ENCODE assay signal across 8 cellular contexts in genomic region chr7:82443801-82444219, GRCh38. TPM values are rescaled to one million over a fixed set of nuclear protein-coding genes. Genes with fewer than 3 reads are reported as not detected.
DNase-seq lines count a peak whose midpoint lies in the region; ATAC-seq and TF ChIP-seq lines count a peak whose summit lies in the region.

No MANE protein-coding gene starts in this region.

- ATAC-seq in lung (ENCODE audit: insufficient read depth, low FRiP score) = peak; percentile 84
- no peak for ATAC-seq in HG02973 (IDR thresholded peaks at IDR 0.05; ENCODE audit: unreplicated experiment)

- DNase-seq in EL (peak; percentile 85), SJSA1 (ENCODE audit: low read depth in 1 of 2, low spot score in 2 of 2) (peak; percentile 72 to 93), lung (ENCODE audit: low spot score) (peak; percentile 68), activated gamma-delta T cell treated with Interleukin-2 at 50 U/mL for 16 hours (no peak)

- H3K9ac ChIP-seq in endocrine pancreas (ENCODE audit: control insufficient read depth, insufficient read depth, low read length) (peak overlapping the region; percentile 47), subcutaneous abdominal adipose tissue (ENCODE audit: low read length in 5 of 5) (peak overlapping the region in 3 of 5 donors; percentile 57 to 79 (median 75))

- peaks cover 8% of the 10 kb centered on the region for H3K36me3 ChIP-seq in SJSA1
- H3K36me3 ChIP-seq in endocrine pancreas (ENCODE audit: control insufficient read depth, insufficient read depth, low read length) = no peaks in the 10 kb centered on the region
- no peaks in the 10 kb centered on the region for H3K36me3 ChIP-seq in lung (ENCODE audit: control insufficient read depth in 2 of 2, insufficient read depth in 2 of 2, low read length in 2 of 2)
- no peaks in the 10 kb centered on the region for H3K36me3 ChIP-seq in subcutaneous abdominal adipose tissue (ENCODE audit: control insufficient read depth in 5 of 5, insufficient read depth in 5 of 5, low read length in 5 of 5)

- WGBS in lung, 2 donors = 0 to 1% methylated on average over 39 of the region's 39 CpGs

- no peak for TF ChIP-seq RAD21 in Ishikawa (IDR thresholded peaks at IDR 0.05; ENCODE audit: low read depth)

- H3K9me3 ChIP-seq in SJSA1 (replicated peaks) = 0 out of 2 replicates have a peak, but pooled peaks cover 3% of the 10 kb centered on the region
- no peaks in the 10 kb centered on the region for H3K9me3 ChIP-seq in endocrine pancreas (ENCODE audit: control insufficient read depth, low read length)
- no peaks in the 10 kb centered on the region for H3K9me3 ChIP-seq in lung (ENCODE audit: control insufficient read depth in 2 of 2, insufficient read depth in 1 of 2, low read length in 1 of 2)
- H3K9me3 ChIP-seq in subcutaneous abdominal adipose tissue (ENCODE audit: control insufficient read depth in 5 of 5, low read length in 5 of 5) = no peaks in the 10 kb centered on the region

- TF ChIP-seq EP300 in Ishikawa (IDR thresholded peaks at IDR 0.05; ENCODE audit: borderline replicate concordance) = no peak

- peak overlapping the region; percentile 93 for H3K27ac ChIP-seq in SJSA1
- peak overlapping the region in 1 of 2 donors; percentile 99 for H3K27ac ChIP-seq in lung (ENCODE audit: low read depth in 1 of 2, low read length in 1 of 2)
- peak overlapping the region; percentile 89 for H3K27ac ChIP-seq in subcutaneous abdominal adipose tissue (ENCODE audit: low read depth, low read length)

- H3K27me3 ChIP-seq in SJSA1 (replicated peaks) (no peaks in the 10 kb centered on the region), endocrine pancreas (ENCODE audit: control insufficient read depth, insufficient read depth, low read length) (no peaks in the 10 kb centered on the region), lung (ENCODE audit: control insufficient read depth, insufficient read depth) (no peaks in the 10 kb centered on the region), subcutaneous abdominal adipose tissue (ENCODE audit: control insufficient read depth in 5 of 5, insufficient read depth in 4 of 5, low read length in 5 of 5) (no peaks in the 10 kb centered on the region)

- no peak for TF ChIP-seq CTCF in lung (IDR thresholded peaks at IDR 0.05; ENCODE audit: control extremely low read depth, extremely low read depth)

- peak overlapping the region; percentile 97 for H3K4me3 ChIP-seq in SJSA1
- peak overlapping the region; percentile 67 for H3K4me3 ChIP-seq in endocrine pancreas (ENCODE audit: control insufficient read depth, insufficient read depth, low read length)
- peak overlapping the region; percentile 63 for H3K4me3 ChIP-seq in lung
- H3K4me3 ChIP-seq in subcutaneous abdominal adipose tissue (ENCODE audit: low read depth in 1 of 5, low read length in 5 of 5) = peak overlapping the region; percentile 71 to 93 (median 84)

- peaks cover 6% of the 10 kb centered on the region for H3K4me1 ChIP-seq in SJSA1 (replicated peaks)
- peaks cover 28% of the 10 kb centered on the region for H3K4me1 ChIP-seq in endocrine pancreas (ENCODE audit: control insufficient read depth, insufficient read depth, low read length)
- H3K4me1 ChIP-seq in lung (ENCODE audit: control insufficient read depth in 2 of 2, insufficient read depth in 2 of 2, low read length in 2 of 2) = peaks cover 0 to 5% of the 10 kb centered on the region in 2 donors
- H3K4me1 ChIP-seq in subcutaneous abdominal adipose tissue (ENCODE audit: control insufficient read depth in 5 of 5, insufficient read depth in 5 of 5, low read length in 5 of 5) = peaks cover 0 to 30% (median 19%) of the 10 kb centered on the region in 5 donors

TF ChIP-seq in Ishikawa, 13 proteins besides CTCF, POLR2A, EP300 and RAD21:
- TF ChIP-seq EGR1 (IDR thresholded peaks at IDR 0.05) (peak; percentile 25; the same call in 1 of the 2 replicates), FOXM1 (IDR thresholded peaks at IDR 0.05; ENCODE audit: borderline replicate concordance, low read depth) (no peak)

RNA-seq across cellular contexts. Expression of gene CACNA2D1, which starts 0.2 kb away (rescaled TPM):
- 27.3 and 31.6 TPM in 2 replicates for total RNA-seq in SJSA1 (2014; rRNA removed; shearing (Covaris generic))
- 10 to 100 TPM; 11.5 to 33.4 TPM for total RNA-seq in lung
- polyA plus RNA-seq in lung = 1 to 10 TPM; 1.1 to 1.5 TPM
